In genomic region chr17:7035591-7036368, GRCh38 we compare ENCODE assay signal across 1 cellular context.
TF ChIP-seq lines count a peak whose summit lies in the region.

A gene with protein sequence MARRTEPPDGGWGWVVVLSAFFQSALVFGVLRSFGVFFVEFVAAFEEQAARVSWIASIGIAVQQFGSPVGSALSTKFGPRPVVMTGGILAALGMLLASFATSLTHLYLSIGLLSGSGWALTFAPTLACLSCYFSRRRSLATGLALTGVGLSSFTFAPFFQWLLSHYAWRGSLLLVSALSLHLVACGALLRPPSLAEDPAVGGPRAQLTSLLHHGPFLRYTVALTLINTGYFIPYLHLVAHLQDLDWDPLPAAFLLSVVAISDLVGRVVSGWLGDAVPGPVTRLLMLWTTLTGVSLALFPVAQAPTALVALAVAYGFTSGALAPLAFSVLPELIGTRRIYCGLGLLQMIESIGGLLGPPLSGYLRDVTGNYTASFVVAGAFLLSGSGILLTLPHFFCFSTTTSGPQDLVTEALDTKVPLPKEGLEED (plus strand): TSS chr17:7036015. CDS start chr17:7036383, 368 bp downstream.

TF ChIP-seq in HepG2, 621 proteins besides CTCF, POLR2A, EP300 and RAD21 (continued from another document and continues in another):
- TF ChIP-seq, protein P1, sequence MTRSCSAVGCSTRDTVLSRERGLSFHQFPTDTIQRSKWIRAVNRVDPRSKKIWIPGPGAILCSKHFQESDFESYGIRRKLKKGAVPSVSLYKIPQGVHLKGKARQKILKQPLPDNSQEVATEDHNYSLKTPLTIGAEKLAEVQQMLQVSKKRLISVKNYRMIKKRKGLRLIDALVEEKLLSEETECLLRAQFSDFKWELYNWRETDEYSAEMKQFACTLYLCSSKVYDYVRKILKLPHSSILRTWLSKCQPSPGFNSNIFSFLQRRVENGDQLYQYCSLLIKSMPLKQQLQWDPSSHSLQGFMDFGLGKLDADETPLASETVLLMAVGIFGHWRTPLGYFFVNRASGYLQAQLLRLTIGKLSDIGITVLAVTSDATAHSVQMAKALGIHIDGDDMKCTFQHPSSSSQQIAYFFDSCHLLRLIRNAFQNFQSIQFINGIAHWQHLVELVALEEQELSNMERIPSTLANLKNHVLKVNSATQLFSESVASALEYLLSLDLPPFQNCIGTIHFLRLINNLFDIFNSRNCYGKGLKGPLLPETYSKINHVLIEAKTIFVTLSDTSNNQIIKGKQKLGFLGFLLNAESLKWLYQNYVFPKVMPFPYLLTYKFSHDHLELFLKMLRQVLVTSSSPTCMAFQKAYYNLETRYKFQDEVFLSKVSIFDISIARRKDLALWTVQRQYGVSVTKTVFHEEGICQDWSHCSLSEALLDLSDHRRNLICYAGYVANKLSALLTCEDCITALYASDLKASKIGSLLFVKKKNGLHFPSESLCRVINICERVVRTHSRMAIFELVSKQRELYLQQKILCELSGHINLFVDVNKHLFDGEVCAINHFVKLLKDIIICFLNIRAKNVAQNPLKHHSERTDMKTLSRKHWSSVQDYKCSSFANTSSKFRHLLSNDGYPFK (CRISPR knock-in tag; IDR thresholded peaks at IDR 0.05; ENCODE audit: borderline replicate concordance), result peak; percentile 19; the same call in 1 of the 2 replicates
- TF ChIP-seq HMG20A (CRISPR knock-in tag; IDR thresholded peaks at IDR 0.05; ENCODE audit: borderline replicate concordance) (no peak), MIER2 (CRISPR knock-in tag; IDR thresholded peaks at IDR 0.05) (no peak), CBX5 (CRISPR knock-in tag; IDR thresholded peaks at IDR 0.05; ENCODE audit: borderline replicate concordance) (peak; percentile 23; the same call in 1 of the 2 replicates), ZNF263 (CRISPR knock-in tag; IDR thresholded peaks at IDR 0.05) (peak; percentile 15; the same call in 1 of the 2 replicates), THAP11 (CRISPR knock-in tag; IDR thresholded peaks at IDR 0.05) (peak; percentile 79), ZNF564 (CRISPR knock-in tag; IDR thresholded peaks at IDR 0.05) (0 out of 2 replicates have a peak, but pooled peaks have one; percentile 44), HOXA5 (CRISPR knock-in tag; IDR thresholded peaks at IDR 0.05) (no peak), GLI4 (CRISPR knock-in tag; IDR thresholded peaks at IDR 0.05; ENCODE audit: borderline replicate concordance) (peak; percentile 29; the same call in 1 of the 2 replicates), ZNF260 (CRISPR knock-in tag; IDR thresholded peaks at IDR 0.05; ENCODE audit: borderline replicate concordance, low read depth) (0 out of 2 replicates have a peak, but pooled peaks have one; percentile 27), ZNF775 (CRISPR knock-in tag; IDR thresholded peaks at IDR 0.05; ENCODE audit: borderline replicate concordance) (no peak), SRY (CRISPR knock-in tag; IDR thresholded peaks at IDR 0.05) (0 out of 2 replicates have a peak, but pooled peaks have one; percentile 10), ZFP41 (CRISPR knock-in tag; IDR thresholded peaks at IDR 0.05; ENCODE audit: borderline replicate concordance) (no peak), MXD4 (CRISPR knock-in tag; IDR thresholded peaks at IDR 0.05) (peak; percentile 58), SALL1 (CRISPR knock-in tag; IDR thresholded peaks at IDR 0.05) (peak; percentile 42; the same call in 1 of the 2 replicates), ZBTB38 (CRISPR knock-in tag; IDR thresholded peaks at IDR 0.05) (peak; percentile 67), WIZ (CRISPR knock-in tag; IDR thresholded peaks at IDR 0.05) (no peak), NFATC3 (CRISPR knock-in tag; IDR thresholded peaks at IDR 0.05) (no peak), MYC (CRISPR knock-in tag; IDR thresholded peaks at IDR 0.05; ENCODE audit: borderline replicate concordance) (peak; percentile 51; the same call in 1 of the 2 replicates), ZNF234 (CRISPR knock-in tag; conservative IDR thresholded peaks at IDR 0.05) (no peak), DPF2 (CRISPR knock-in tag; IDR thresholded peaks at IDR 0.05; ENCODE audit: borderline replicate concordance, low read depth) (no peak), E2F5 (CRISPR knock-in tag; conservative IDR thresholded peaks at IDR 0.05) (0 out of 2 replicates have a peak, but pooled peaks have one; percentile 28), DNMT1 (CRISPR knock-in tag; IDR thresholded peaks at IDR 0.05) (no peak), ZFP37 (CRISPR knock-in tag; IDR thresholded peaks at IDR 0.05; ENCODE audit: borderline replicate concordance) (0 out of 2 replicates have a peak, but pooled peaks have one; percentile 54), BORCS8-MEF2B (CRISPR knock-in tag; IDR thresholded peaks at IDR 0.05) (peak; percentile 59), RARA (CRISPR knock-in tag; IDR thresholded peaks at IDR 0.05) (peak; percentile 33; the same call in 1 of the 2 replicates), ZBTB49 (CRISPR knock-in tag; IDR thresholded peaks at IDR 0.05; ENCODE audit: borderline replicate concordance) (no peak; the same call in 1 of the 2 replicates), CEBPB (IDR thresholded peaks at IDR 0.05; ENCODE audit: borderline replicate concordance, low read depth, low read length) (no peak)
- TF ChIP-seq, protein P2, sequence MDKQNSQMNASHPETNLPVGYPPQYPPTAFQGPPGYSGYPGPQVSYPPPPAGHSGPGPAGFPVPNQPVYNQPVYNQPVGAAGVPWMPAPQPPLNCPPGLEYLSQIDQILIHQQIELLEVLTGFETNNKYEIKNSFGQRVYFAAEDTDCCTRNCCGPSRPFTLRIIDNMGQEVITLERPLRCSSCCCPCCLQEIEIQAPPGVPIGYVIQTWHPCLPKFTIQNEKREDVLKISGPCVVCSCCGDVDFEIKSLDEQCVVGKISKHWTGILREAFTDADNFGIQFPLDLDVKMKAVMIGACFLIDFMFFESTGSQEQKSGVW (CRISPR knock-in tag; IDR thresholded peaks at IDR 0.05; ENCODE audit: borderline replicate concordance), result no peak; the same call in 1 of the 2 replicates
- TF ChIP-seq, protein P3, sequence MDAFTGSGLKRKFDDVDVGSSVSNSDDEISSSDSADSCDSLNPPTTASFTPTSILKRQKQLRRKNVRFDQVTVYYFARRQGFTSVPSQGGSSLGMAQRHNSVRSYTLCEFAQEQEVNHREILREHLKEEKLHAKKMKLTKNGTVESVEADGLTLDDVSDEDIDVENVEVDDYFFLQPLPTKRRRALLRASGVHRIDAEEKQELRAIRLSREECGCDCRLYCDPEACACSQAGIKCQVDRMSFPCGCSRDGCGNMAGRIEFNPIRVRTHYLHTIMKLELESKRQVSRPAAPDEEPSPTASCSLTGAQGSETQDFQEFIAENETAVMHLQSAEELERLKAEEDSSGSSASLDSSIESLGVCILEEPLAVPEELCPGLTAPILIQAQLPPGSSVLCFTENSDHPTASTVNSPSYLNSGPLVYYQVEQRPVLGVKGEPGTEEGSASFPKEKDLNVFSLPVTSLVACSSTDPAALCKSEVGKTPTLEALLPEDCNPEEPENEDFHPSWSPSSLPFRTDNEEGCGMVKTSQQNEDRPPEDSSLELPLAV (CRISPR knock-in tag; conservative IDR thresholded peaks at IDR 0.05; ENCODE audit: low read depth), result no peak
- TF ChIP-seq, protein P4, sequence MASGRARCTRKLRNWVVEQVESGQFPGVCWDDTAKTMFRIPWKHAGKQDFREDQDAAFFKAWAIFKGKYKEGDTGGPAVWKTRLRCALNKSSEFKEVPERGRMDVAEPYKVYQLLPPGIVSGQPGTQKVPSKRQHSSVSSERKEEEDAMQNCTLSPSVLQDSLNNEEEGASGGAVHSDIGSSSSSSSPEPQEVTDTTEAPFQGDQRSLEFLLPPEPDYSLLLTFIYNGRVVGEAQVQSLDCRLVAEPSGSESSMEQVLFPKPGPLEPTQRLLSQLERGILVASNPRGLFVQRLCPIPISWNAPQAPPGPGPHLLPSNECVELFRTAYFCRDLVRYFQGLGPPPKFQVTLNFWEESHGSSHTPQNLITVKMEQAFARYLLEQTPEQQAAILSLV (CRISPR knock-in tag; IDR thresholded peaks at IDR 0.05; ENCODE audit: borderline replicate concordance), result peak; percentile 46; the same call in 1 of the 2 replicates
- TF ChIP-seq, protein P5, sequence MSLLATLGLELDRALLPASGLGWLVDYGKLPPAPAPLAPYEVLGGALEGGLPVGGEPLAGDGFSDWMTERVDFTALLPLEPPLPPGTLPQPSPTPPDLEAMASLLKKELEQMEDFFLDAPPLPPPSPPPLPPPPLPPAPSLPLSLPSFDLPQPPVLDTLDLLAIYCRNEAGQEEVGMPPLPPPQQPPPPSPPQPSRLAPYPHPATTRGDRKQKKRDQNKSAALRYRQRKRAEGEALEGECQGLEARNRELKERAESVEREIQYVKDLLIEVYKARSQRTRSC (CRISPR knock-in tag; IDR thresholded peaks at IDR 0.05; ENCODE audit: low read depth), result no peak
- TF ChIP-seq, protein P6, sequence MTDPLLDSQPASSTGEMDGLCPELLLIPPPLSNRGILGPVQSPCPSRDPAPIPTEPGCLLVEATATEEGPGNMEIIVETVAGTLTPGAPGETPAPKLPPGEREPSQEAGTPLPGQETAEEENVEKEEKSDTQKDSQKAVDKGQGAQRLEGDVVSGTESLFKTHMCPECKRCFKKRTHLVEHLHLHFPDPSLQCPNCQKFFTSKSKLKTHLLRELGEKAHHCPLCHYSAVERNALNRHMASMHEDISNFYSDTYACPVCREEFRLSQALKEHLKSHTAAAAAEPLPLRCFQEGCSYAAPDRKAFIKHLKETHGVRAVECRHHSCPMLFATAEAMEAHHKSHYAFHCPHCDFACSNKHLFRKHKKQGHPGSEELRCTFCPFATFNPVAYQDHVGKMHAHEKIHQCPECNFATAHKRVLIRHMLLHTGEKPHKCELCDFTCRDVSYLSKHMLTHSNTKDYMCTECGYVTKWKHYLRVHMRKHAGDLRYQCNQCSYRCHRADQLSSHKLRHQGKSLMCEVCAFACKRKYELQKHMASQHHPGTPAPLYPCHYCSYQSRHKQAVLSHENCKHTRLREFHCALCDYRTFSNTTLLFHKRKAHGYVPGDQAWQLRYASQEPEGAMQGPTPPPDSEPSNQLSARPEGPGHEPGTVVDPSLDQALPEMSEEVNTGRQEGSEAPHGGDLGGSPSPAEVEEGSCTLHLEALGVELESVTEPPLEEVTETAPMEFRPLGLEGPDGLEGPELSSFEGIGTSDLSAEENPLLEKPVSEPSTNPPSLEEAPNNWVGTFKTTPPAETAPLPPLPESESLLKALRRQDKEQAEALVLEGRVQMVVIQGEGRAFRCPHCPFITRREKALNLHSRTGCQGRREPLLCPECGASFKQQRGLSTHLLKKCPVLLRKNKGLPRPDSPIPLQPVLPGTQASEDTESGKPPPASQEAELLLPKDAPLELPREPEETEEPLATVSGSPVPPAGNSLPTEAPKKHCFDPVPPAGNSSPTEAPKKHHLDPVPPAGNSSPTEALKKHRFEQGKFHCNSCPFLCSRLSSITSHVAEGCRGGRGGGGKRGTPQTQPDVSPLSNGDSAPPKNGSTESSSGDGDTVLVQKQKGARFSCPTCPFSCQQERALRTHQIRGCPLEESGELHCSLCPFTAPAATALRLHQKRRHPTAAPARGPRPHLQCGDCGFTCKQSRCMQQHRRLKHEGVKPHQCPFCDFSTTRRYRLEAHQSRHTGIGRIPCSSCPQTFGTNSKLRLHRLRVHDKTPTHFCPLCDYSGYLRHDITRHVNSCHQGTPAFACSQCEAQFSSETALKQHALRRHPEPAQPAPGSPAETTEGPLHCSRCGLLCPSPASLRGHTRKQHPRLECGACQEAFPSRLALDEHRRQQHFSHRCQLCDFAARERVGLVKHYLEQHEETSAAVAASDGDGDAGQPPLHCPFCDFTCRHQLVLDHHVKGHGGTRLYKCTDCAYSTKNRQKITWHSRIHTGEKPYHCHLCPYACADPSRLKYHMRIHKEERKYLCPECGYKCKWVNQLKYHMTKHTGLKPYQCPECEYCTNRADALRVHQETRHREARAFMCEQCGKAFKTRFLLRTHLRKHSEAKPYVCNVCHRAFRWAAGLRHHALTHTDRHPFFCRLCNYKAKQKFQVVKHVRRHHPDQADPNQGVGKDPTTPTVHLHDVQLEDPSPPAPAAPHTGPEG (CRISPR knock-in tag; IDR thresholded peaks at IDR 0.05), result no peak
- TF ChIP-seq, protein P7, sequence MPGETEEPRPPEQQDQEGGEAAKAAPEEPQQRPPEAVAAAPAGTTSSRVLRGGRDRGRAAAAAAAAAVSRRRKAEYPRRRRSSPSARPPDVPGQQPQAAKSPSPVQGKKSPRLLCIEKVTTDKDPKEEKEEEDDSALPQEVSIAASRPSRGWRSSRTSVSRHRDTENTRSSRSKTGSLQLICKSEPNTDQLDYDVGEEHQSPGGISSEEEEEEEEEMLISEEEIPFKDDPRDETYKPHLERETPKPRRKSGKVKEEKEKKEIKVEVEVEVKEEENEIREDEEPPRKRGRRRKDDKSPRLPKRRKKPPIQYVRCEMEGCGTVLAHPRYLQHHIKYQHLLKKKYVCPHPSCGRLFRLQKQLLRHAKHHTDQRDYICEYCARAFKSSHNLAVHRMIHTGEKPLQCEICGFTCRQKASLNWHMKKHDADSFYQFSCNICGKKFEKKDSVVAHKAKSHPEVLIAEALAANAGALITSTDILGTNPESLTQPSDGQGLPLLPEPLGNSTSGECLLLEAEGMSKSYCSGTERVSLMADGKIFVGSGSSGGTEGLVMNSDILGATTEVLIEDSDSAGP (CRISPR knock-in tag; IDR thresholded peaks at IDR 0.05; ENCODE audit: borderline replicate concordance), result no peak; the same call in 1 of the 2 replicates
- TF ChIP-seq, protein P8, sequence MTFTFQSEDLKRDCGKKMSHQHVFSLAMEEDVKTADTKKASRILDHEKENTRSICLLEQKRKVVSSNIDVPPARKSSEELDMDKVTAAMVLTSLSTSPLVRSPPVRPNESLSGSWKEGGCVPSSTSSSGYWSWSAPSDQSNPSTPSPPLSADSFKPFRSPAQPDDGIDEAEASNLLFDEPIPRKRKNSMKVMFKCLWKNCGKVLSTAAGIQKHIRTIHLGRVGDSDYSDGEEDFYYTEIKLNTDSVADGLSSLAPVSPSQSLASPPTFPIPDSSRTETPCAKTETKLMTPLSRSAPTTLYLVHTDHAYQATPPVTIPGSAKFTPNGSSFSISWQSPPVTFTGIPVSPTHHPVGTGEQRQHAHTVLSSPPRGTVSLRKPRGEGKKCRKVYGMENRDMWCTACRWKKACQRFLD (CRISPR knock-in tag; IDR thresholded peaks at IDR 0.05; ENCODE audit: borderline replicate concordance), result 0 out of 2 replicates have a peak, but pooled peaks have one; percentile 27
